11 cellular contexts compared by ENCODE assay signal in genomic region chr15:84947947-84948830, GRCh38. TPM values are rescaled to one million over a fixed set of nuclear protein-coding genes. Genes with fewer than 3 reads are reported as not detected.
A peak's percentile ranks its signal among the peaks of the same experiment; 100 is the strongest.
DNase-seq lines count a peak whose midpoint lies in the region; TF ChIP-seq lines count a peak whose summit lies in the region.
"Had no signal": no experiment of that assay in that cellular context is flagged by ENCODE, and none has a peak within 500 bp of the region (broad histone marks: within the 10 kb centered on the region; RNA-seq: fewer than 3 reads in every experiment).

No MANE protein-coding gene starts in this region.

- peaks cover 33% of the 10 kb centered on the region for H3K27me3 Mint-ChIP-seq in activated naive CD4-positive, alpha-beta T cell treated with anti-CD3 and anti-CD28 coated beads, Interleukin-2, amount 10 ng/mL, durations not matched to agents 7 days and 5 days
- H3K27me3 Mint-ChIP-seq: activated naive CD8-positive, alpha-beta T cell treated with anti-CD3 and anti-CD28 coated beads, Interleukin-2, amount 50 U/mL, for 24 hours had no signal

- H3K79me2 ChIP-seq in smooth muscle cell (ENCODE audit: low read depth): no peaks in the 10 kb centered on the region

- H3K36me3 Mint-ChIP-seq in activated naive CD4-positive, alpha-beta T cell treated with anti-CD3 and anti-CD28 coated beads, Interleukin-2, amount 10 ng/mL, durations not matched to agents 7 days and 5 days: no peaks in the 10 kb centered on the region

- in situ Hi-C loops in brain microvascular endothelial cell (cut with HindIII; ENCODE audit: low pct_ligation_motif_present, low sequenced_read_pairs): no loop called here

- peaks cover 0 to 43% (median 19%) of the 10 kb centered on the region in 4 donors for H3K4me1 ChIP-seq in tibial artery
- H3K4me1 ChIP-seq in smooth muscle cell (ENCODE audit: low read depth): no peaks in the 10 kb centered on the region

- no peak overlapping the region for H3K4me2 ChIP-seq in smooth muscle cell

- H3F3A ChIP-seq in smooth muscle cell (ENCODE audit: low read depth): no peaks in the 10 kb centered on the region

- DNase-seq in HT1080 (ENCODE audit: low read depth) (peak; percentile 90), brain microvascular endothelial cell (peak; percentile 92), iris pigment epithelial cell (ENCODE audit: low read depth) (peak; percentile 86), tibial artery (peak; percentile 50 to 76), GM10248 (ENCODE audit: extremely low spot score) (no peak), smooth muscle cell (lab: John Stamatoyannopoulos, UW; ENCODE audit: unreplicated experiment) (no peak)
- no peak for DNase-seq in activated naive CD4-positive, alpha-beta T cell treated with anti-CD3 and anti-CD28 coated beads, Interleukin-2, amount 10 ng/mL, durations not matched to agents 7 days and 5 days
- DNase-seq in activated CD4-positive, alpha-beta T cell treated with anti-CD3 and anti-CD28 coated beads, Interleukin-2, amount 50 U/mL, for 48 hours: no peak
- DNase-seq: activated CD4-positive, alpha-beta T cell treated with anti-CD3 and anti-CD28 coated beads for 48 hours; activated naive CD8-positive, alpha-beta T cell treated with anti-CD3 and anti-CD28 coated beads, Interleukin-2, amount 50 U/mL, for 24 hours; MM.1S had no signal

- intact Hi-C loops in tibial artery (cut with DNase I; ENCODE audit: low total_unique reads): no loop called here

- no peak overlapping the region for H3K4me3 Mint-ChIP-seq in activated naive CD4-positive, alpha-beta T cell treated with anti-CD3 and anti-CD28 coated beads, Interleukin-2, amount 10 ng/mL, durations not matched to agents 7 days and 5 days
- H3K4me3 Mint-ChIP-seq: activated naive CD8-positive, alpha-beta T cell treated with anti-CD3 and anti-CD28 coated beads, Interleukin-2, amount 50 U/mL, for 24 hours had no signal

- H4K20me1 ChIP-seq in smooth muscle cell (ENCODE audit: low read depth): no peaks in the 10 kb centered on the region

- 73% methylated on average over 4 of the region's 4 CpGs for WGBS in smooth muscle cell (ENCODE audit: low lambda C conversion rate)

- H3K9me3 Mint-ChIP-seq in activated naive CD4-positive, alpha-beta T cell treated with anti-CD3 and anti-CD28 coated beads, Interleukin-2, amount 10 ng/mL, durations not matched to agents 7 days and 5 days: no peaks in the 10 kb centered on the region
- H3K9me3 Mint-ChIP-seq: activated naive CD8-positive, alpha-beta T cell treated with anti-CD3 and anti-CD28 coated beads, Interleukin-2, amount 50 U/mL, for 24 hours had no signal

- H3K27me3 ChIP-seq in brain microvascular endothelial cell (replicated peaks) (no peaks in the 10 kb centered on the region), tibial artery (no peaks in the 10 kb centered on the region), smooth muscle cell (ENCODE audit: low read depth) (no peaks in the 10 kb centered on the region)

- no peak overlapping the region for H3K4me3 ChIP-seq in brain microvascular endothelial cell (ENCODE audit: low read depth, low read length)
- H3K4me3 ChIP-seq in tibial artery: no peak overlapping the region
- no peak overlapping the region for H3K4me3 ChIP-seq in smooth muscle cell

- no peak overlapping the region for H3K27ac Mint-ChIP-seq in activated naive CD4-positive, alpha-beta T cell treated with anti-CD3 and anti-CD28 coated beads, Interleukin-2, amount 10 ng/mL, durations not matched to agents 7 days and 5 days
- H3K27ac Mint-ChIP-seq: activated naive CD8-positive, alpha-beta T cell treated with anti-CD3 and anti-CD28 coated beads, Interleukin-2, amount 50 U/mL, for 24 hours had no signal

- H2AFZ ChIP-seq in smooth muscle cell (ENCODE audit: low read depth): no peak overlapping the region

- H3K9ac ChIP-seq in smooth muscle cell (ENCODE audit: low read depth): no peak overlapping the region

- POLR2A ChIA-PET in GM10248 (lab: Yijun Ruan, JAX): no interaction called here

- H3K4me1 Mint-ChIP-seq in activated naive CD4-positive, alpha-beta T cell treated with anti-CD3 and anti-CD28 coated beads, Interleukin-2, amount 10 ng/mL, durations not matched to agents 7 days and 5 days: no peaks in the 10 kb centered on the region
- H3K4me1 Mint-ChIP-seq: activated naive CD8-positive, alpha-beta T cell treated with anti-CD3 and anti-CD28 coated beads, Interleukin-2, amount 50 U/mL, for 24 hours had no signal

- H3K9me3 ChIP-seq in tibial artery (no peaks in the 10 kb centered on the region), smooth muscle cell (replicated peaks; ENCODE audit: low read depth) (no peaks in the 10 kb centered on the region)

- CTCF ChIA-PET in activated naive CD4-positive, alpha-beta T cell treated with anti-CD3 and anti-CD28 coated beads, Interleukin-2, amount 10 ng/mL, durations not matched to agents 7 days and 5 days (lab: Charles Lee): interaction anchor here (1.1 to 1.4 kb wide), 2 partner anchors 11 to 76 kb away, joined by 3 read pairs; no protein-coding TSS in a partner anchor
- CTCF ChIA-PET in GM10248 (lab: Yijun Ruan, JAX): interaction anchor here (0.9 to 4.7 kb wide), 5 partner anchors 9 to 96 kb away, joined by 3 to 18 read pairs (median 4); no protein-coding TSS in a partner anchor

- H3K36me3 ChIP-seq in brain microvascular endothelial cell (replicated peaks) (no peaks in the 10 kb centered on the region), tibial artery (no peaks in the 10 kb centered on the region), smooth muscle cell (ENCODE audit: low read depth) (no peaks in the 10 kb centered on the region)

- peak overlapping the region; percentile 85 for H3K27ac ChIP-seq in brain microvascular endothelial cell
- peak overlapping the region; percentile 49 to 62 for H3K27ac ChIP-seq in tibial artery
- no peak overlapping the region for H3K27ac ChIP-seq in smooth muscle cell (ENCODE audit: low read depth)

- no peak for TF ChIP-seq CTCF in brain microvascular endothelial cell (IDR thresholded peaks at IDR 0.05; ENCODE audit: low read depth, low read length, missing control alignments)
- TF ChIP-seq CTCF in tibial artery (IDR thresholded peaks at IDR 0.05): no peak
- TF ChIP-seq CTCF in GM10248 (IDR thresholded peaks at IDR 0.05; ENCODE audit: control extremely low read depth, extremely low read depth, low read depth, missing control alignments): no peak
- no peak for TF ChIP-seq CTCF in smooth muscle cell (IDR thresholded peaks at IDR 0.05; ENCODE audit: borderline replicate concordance, insufficient read depth, poor library complexity, severe bottlenecking)

RNA-seq across cellular contexts. Expression of gene PDE8A, which starts 33.5 kb away (rescaled TPM):
- total RNA-seq in HT1080 (2014; rRNA removed; shearing (Covaris generic)): 25.1 and 26.8 TPM in 2 replicates
- polyA plus RNA-seq in HT1080 (2015; cell fraction: cytosol; rRNA removed): 27.3 and 41.7 TPM in 2 replicates
- polyA plus RNA-seq in HT1080 (2015; cell fraction: nucleus; rRNA removed): 84.8 and 91.8 TPM in 2 replicates
- 17.5 and 19.8 TPM in 2 replicates for total RNA-seq in smooth muscle cell
- 4.3 and 5.5 TPM in 2 replicates for polyA plus RNA-seq in smooth muscle cell

Comparison
In these comparisons a context has a peak if more than half of its experiments do, and no peak if none do; other contexts are left out.
1. DNase-seq: peak in HT1080 (single experiment), brain microvascular endothelial cell (single experiment), iris pigment epithelial cell (single experiment) and tibial artery (2 of 2); none in activated naive CD4-positive, alpha-beta T cell treated with anti-CD3 and anti-CD28 coated beads, Interleukin-2, amount 10 ng/mL, durations not matched to agents 7 days and 5 days (single experiment), GM10248 (single experiment), smooth muscle cell (single experiment) and activated CD4-positive, alpha-beta T cell treated with anti-CD3 and anti-CD28 coated beads, Interleukin-2, amount 50 U/mL, for 48 hours (0 of 2).